8 cellular contexts compared by ENCODE assay signal in the genomic region with DNA sequence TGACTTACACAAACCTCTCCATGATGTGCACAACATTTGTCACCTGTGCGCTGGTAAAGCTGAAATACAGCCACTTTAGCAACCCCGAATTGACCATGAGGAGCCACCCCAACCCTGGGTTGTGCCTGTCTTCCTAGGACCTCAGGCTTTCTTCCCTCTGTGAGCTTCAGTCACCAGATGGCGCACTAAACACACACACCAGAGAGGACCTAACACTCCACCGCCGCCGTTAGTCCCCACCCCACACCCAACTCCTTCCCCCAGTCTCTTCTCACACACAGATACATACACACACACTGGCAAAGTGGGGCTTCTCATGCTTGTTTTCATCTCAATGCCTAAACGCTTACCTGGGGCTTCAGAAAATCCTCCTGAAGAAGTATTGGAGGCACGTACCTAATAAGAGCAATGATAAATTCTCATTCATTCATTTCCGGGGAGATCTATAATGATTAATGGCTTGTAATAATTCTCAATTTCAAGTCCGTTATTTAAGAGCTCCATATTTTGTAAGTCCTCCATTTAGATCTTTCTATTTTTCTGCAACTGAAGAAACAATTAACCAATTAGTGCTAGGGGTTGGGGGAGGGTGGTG. TPM values are rescaled to one million over a fixed set of nuclear protein-coding genes. Genes with fewer than 3 reads are reported as not detected.
DNase-seq lines count a peak whose midpoint lies in the region; ATAC-seq, FAIRE-seq and TF ChIP-seq lines count a peak whose summit lies in the region.

No MANE protein-coding gene starts in this region.

- no peak for TF ChIP-seq POLR2A in endothelial cell of umbilical vein (IDR thresholded peaks at IDR 0.05; ENCODE audit: low read depth, low read length)

- intact Hi-C loops in Caco-2 (cut with micrococcal nuclease; ENCODE audit: unreplicated experiment) (loop anchor here (1.0 to 5.0 kb wide), 6 partner anchors 56 to 645 kb away; a partner anchor contains a TSS), endothelial cell of umbilical vein (cut with micrococcal nuclease) (loop anchor here (1.0 to 5.0 kb wide), 8 partner anchors 56 to 984 kb away; no protein-coding TSS in a partner anchor)

- CTCF ChIA-PET in Caco-2 (lab: Charles Lee) (interaction anchor here (1.0 to 1.4 kb wide), 5 partner anchors 61 to 336 kb away, joined by 3 to 17 read pairs (median 6); no protein-coding TSS in a partner anchor), endothelial cell of umbilical vein (lab: Charles Lee) (interaction anchor here (0.7 to 7.9 kb wide), 43 partner anchors 8 to 934 kb away, joined by 3 to 100 read pairs (median 5); a partner anchor contains a TSS)

- peaks cover 10% of the 10 kb centered on the region for H3K36me3 Mint-ChIP-seq in Caco-2 (ENCODE audit: insufficient read depth, unreplicated experiment)

- dilution Hi-C loops in endothelial cell of umbilical vein (cut with MboI; ENCODE audit: extremely low pct_ligation_motif_present, low sequenced_read_pairs), result no loop called here

- peak overlapping the region; percentile 45 for H2AFZ ChIP-seq in endothelial cell of umbilical vein (ENCODE audit: low read depth, low read length)

- no peaks in the 10 kb centered on the region for H3K27me3 Mint-ChIP-seq in Caco-2 (ENCODE audit: insufficient read depth, unreplicated experiment)

- FAIRE-seq in HTR-8/SVneo (lab: Jason Lieb, UNC) (no peak), endothelial cell of umbilical vein (lab: Jason Lieb, UNC) (peak; percentile 82)

- H3K9ac ChIP-seq in endothelial cell of umbilical vein (replicated peaks; ENCODE audit: extremely low read depth, insufficient read depth, low read length), result peak overlapping the region; percentile 17

- H3K4me3 ChIP-seq in Caco-2 (ENCODE audit: low read depth, low read length) (no peak overlapping the region), endothelial cell of umbilical vein (replicated peaks in 1 of 3; ENCODE audit: insufficient read depth in 1 of 3, low read depth in 1 of 3, low read length in 3 of 3) (peak overlapping the region in 1 of 3 experiments; percentile 12), muscle layer of duodenum (ENCODE audit: low read depth in 1 of 2, low read length in 2 of 2) (peak overlapping the region; percentile 34 to 47)

- peaks cover 6% of the 10 kb centered on the region for H3K9me3 Mint-ChIP-seq in Caco-2 (ENCODE audit: unreplicated experiment)

- H3K79me2 ChIP-seq in endothelial cell of umbilical vein (ENCODE audit: control insufficient read depth, insufficient read depth, low read length), result no peaks in the 10 kb centered on the region

- no peaks in the 10 kb centered on the region for H3K36me3 ChIP-seq in Caco-2 (ENCODE audit: control insufficient read depth, insufficient read depth, low read length)
- H3K36me3 ChIP-seq in endothelial cell of umbilical vein (ENCODE audit: control insufficient read depth in 2 of 2, extremely low read depth in 1 of 2, insufficient read depth in 2 of 2, low read length in 2 of 2), result no peaks in the 10 kb centered on the region
- H3K36me3 ChIP-seq in muscle layer of duodenum (ENCODE audit: control insufficient read depth in 1 of 2, insufficient read depth in 2 of 2, low read length in 2 of 2), result peaks cover 0 to 7% of the 10 kb centered on the region in 2 donors

- H3K4me1 Mint-ChIP-seq in Caco-2 (ENCODE audit: low read depth, unreplicated experiment), result peaks cover 23% of the 10 kb centered on the region

- POLR2A ChIA-PET in Caco-2 (lab: Charles Lee), result interaction anchor here (0.5 to 1.4 kb wide), 2 partner anchors 92 to 170 kb away, joined by 3 read pairs; no protein-coding TSS in a partner anchor
- POLR2A ChIA-PET in endothelial cell of umbilical vein (lab: Charles Lee), result interaction anchor here (1.6 kb wide), 1 partner anchor 81 kb away, joined by 6 read pairs; a partner anchor contains a TSS

- H3K4me2 ChIP-seq in endothelial cell of umbilical vein (ENCODE audit: insufficient read depth, low read length), result peak overlapping the region; percentile 60

- peak; percentile 83 to 87 for DNase-seq in Caco-2
- DNase-seq in HTR-8/SVneo (ENCODE audit: insufficient read length, low spot score), result peak; percentile 79
- peak; percentile 83 for DNase-seq in NK-92 treated with Interleukin-12 subunit alpha and Interleukin-12 subunit beta, amount 100 ng/mL, for 24 hours (lab: John Stamatoyannopoulos, UW)
- peak; percentile 64 to 69 for DNase-seq in activated CD8-positive, alpha-beta memory T cell treated with anti-CD3 and anti-CD28 coated beads for 4 hours (ENCODE audit: low read depth in 2 of 2)
- DNase-seq in endothelial cell of umbilical vein (ENCODE audit: low read depth, low spot score), result peak; percentile 83
- peak; percentile 50 to 56 for DNase-seq in stimulated activated CD8-positive, alpha-beta memory T cell treated with anti-CD3 and anti-CD28 coated beads, Interleukin-7, amount 100 ng/mL, for 1 hour (ENCODE audit: low read depth in 2 of 2)

- H3K27ac ChIP-seq in endothelial cell of umbilical vein (ENCODE audit: insufficient read depth, low read depth, low read length) (no peak overlapping the region), muscle layer of duodenum (ENCODE audit: low read length) (no peak overlapping the region)

- ATAC-seq in GM21390 (IDR thresholded peaks at IDR 0.05; ENCODE audit: unreplicated experiment), result peak; percentile 86

- peaks cover 38% of the 10 kb centered on the region for H3K4me1 ChIP-seq in Caco-2
- H3K4me1 ChIP-seq in endothelial cell of umbilical vein (ENCODE audit: control insufficient read depth, extremely low read depth, insufficient read depth, low read length), result peaks cover 28% of the 10 kb centered on the region
- H3K4me1 ChIP-seq in muscle layer of duodenum (ENCODE audit: control insufficient read depth in 1 of 2, insufficient read depth in 2 of 2, low read length in 2 of 2), result peaks cover 0 to 25% of the 10 kb centered on the region in 2 donors

- H3K27ac Mint-ChIP-seq in Caco-2 (ENCODE audit: unreplicated experiment), result peak overlapping the region; percentile 13

- no TSS peak for BruUV-seq in Caco-2 (replicated peaks; lab: Mats Ljungman, UMichigan)
- no TSS peak for BruUV-seq in endothelial cell of umbilical vein (replicated peaks; lab: Mats Ljungman, UMichigan)

- TF ChIP-seq CTCF in Caco-2 (IDR thresholded peaks at IDR 0.05; ENCODE audit: insufficient read depth in 1 of 2, low read depth in 1 of 2, low read length in 1 of 2, severe bottlenecking in 1 of 2, unreplicated experiment in 1 of 2) (peak; percentile 73 to 82), endothelial cell of umbilical vein (IDR thresholded peaks at IDR 0.05; ENCODE audit: extremely low read depth in 1 of 2, insufficient read depth in 1 of 2, low read depth in 1 of 2, low read length in 2 of 2) (peak; percentile 82 to 86)

- H4K20me1 ChIP-seq in endothelial cell of umbilical vein (replicated peaks; ENCODE audit: control insufficient read depth, extremely low read depth, insufficient read depth, low read length), result no peaks in the 10 kb centered on the region

- peak overlapping the region; percentile 15 for H3K4me3 Mint-ChIP-seq in Caco-2 (ENCODE audit: unreplicated experiment)

- no peaks in the 10 kb centered on the region for H3K27me3 ChIP-seq in Caco-2 (replicated peaks; ENCODE audit: control insufficient read depth, insufficient read depth, low read length)
- no peaks in the 10 kb centered on the region for H3K27me3 ChIP-seq in endothelial cell of umbilical vein (ENCODE audit: control insufficient read depth in 2 of 2, insufficient read depth in 2 of 2, low read length in 2 of 2)
- H3K27me3 ChIP-seq in muscle layer of duodenum (ENCODE audit: low read depth, low read length), result no peaks in the 10 kb centered on the region

- no peaks in the 10 kb centered on the region for H3K9me1 ChIP-seq in endothelial cell of umbilical vein (replicated peaks; ENCODE audit: control insufficient read depth, extremely low read depth, insufficient read depth, low read length)

- H3K9me3 ChIP-seq in Caco-2 (no peaks in the 10 kb centered on the region), endothelial cell of umbilical vein (replicated peaks; ENCODE audit: control insufficient read depth, insufficient read depth, low read length) (no peaks in the 10 kb centered on the region), muscle layer of duodenum (ENCODE audit: control insufficient read depth in 1 of 2, low read length in 2 of 2) (no peaks in the 10 kb centered on the region)

TF ChIP-seq in endothelial cell of umbilical vein, 7 proteins besides CTCF, POLR2A, EP300 and RAD21:
- TF ChIP-seq JUN (IDR thresholded peaks at IDR 0.05; ENCODE audit: borderline replicate concordance, insufficient read depth, insufficient read length, low read depth) (no peak), POLR2AphosphoS5 (IDR thresholded peaks at IDR 0.05; ENCODE audit: insufficient read depth, low read depth, low read length) (peak; percentile 14), EZH2 (IDR thresholded peaks at IDR 0.05; ENCODE audit: borderline replicate concordance, low read depth, low read length, severe bottlenecking) (no peak)
- TF ChIP-seq, protein P1, sequence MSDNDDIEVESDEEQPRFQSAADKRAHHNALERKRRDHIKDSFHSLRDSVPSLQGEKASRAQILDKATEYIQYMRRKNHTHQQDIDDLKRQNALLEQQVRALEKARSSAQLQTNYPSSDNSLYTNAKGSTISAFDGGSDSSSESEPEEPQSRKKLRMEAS (IDR thresholded peaks at IDR 0.05; ENCODE audit: insufficient read depth, insufficient read length), result no peak
TF ChIP-seq in endothelial cell of umbilical vein: peak in this region for 1.

RNA-seq across cellular contexts. Expression of a gene that starts 2.1 kb away (rescaled TPM):
- 19.4 and 26.2 TPM in 2 replicates for total RNA-seq in Caco-2 (2022)
- total RNA-seq in endothelial cell of umbilical vein, result 59.3 and 77.2 TPM in 2 replicates
- 18.5 and 28.4 TPM in 2 replicates for polyA plus RNA-seq in endothelial cell of umbilical vein
- 30.5 and 33.6 TPM in 2 replicates for polyA plus RNA-seq in endothelial cell of umbilical vein (2011; cell fraction: cytosol; rRNA removed)
- 26.1 and 32.0 TPM in 2 replicates for polyA plus RNA-seq in endothelial cell of umbilical vein (2011; cell fraction: nucleus; rRNA removed)
- polyA plus RNA-seq in endothelial cell of umbilical vein (2012), result 60.7 and 70.8 TPM in 2 replicates
- 41.9 and 60.5 TPM in 2 replicates for polyA minus RNA-seq in endothelial cell of umbilical vein
- not detected for polyA minus RNA-seq in endothelial cell of umbilical vein (2011; cell fraction: cytosol; rRNA and poly(A)+ RNA removed)
- polyA minus RNA-seq in endothelial cell of umbilical vein (2011; cell fraction: nucleus; rRNA and poly(A)+ RNA removed), result 15.3 and 24.0 TPM in 2 replicates
